8 cellular contexts compared by ENCODE assay signal in genomic region chr5:58459860-58460726, GRCh38. TPM values are rescaled to one million over a fixed set of nuclear protein-coding genes. Genes with fewer than 3 reads are reported as not detected.
A peak's percentile ranks its signal among the peaks of the same experiment; 100 is the strongest.
DNase-seq lines count a peak whose midpoint lies in the region; TF ChIP-seq lines count a peak whose summit lies in the region.

TSS of gene PLK2 (minus strand) at chr5:58460086. CDS start at chr5:58459959, 127 bp downstream.

- in situ Hi-C loops in astrocyte of the cerebellum (cut with HindIII; ENCODE audit: low sequenced_read_pairs) = loop anchor here (5.0 to 10.0 kb wide), 3 partner anchors 685 to 1165 kb away; no protein-coding TSS in a partner anchor

- peak within 1 kb of the TSS; percentile 79 for H2AFZ ChIP-seq in hepatocyte

- TF ChIP-seq CTCF in LNCaP clone FGC (IDR thresholded peaks at IDR 0.05; ENCODE audit: control insufficient read depth, extremely low read depth, insufficient read depth) (peak; percentile 60), astrocyte of the cerebellum (IDR thresholded peaks at IDR 0.05; ENCODE audit: low read depth, low read length, missing control alignments) (peak; percentile 32), hepatocyte (IDR thresholded peaks at IDR 0.05; ENCODE audit: poor library complexity) (peak; percentile 49), retinal pigment epithelial cell (conservative IDR thresholded peaks at IDR 0.05; ENCODE audit: low read depth, low read length) (peak; percentile 42)

- H3K27me3 ChIP-seq in hepatocyte = no peaks in the 10 kb centered on the region

- H3K4me2 ChIP-seq in hepatocyte = peak within 1 kb of the TSS; percentile 92

- peak within 1 kb of the TSS; percentile 80 for H3K4me3 ChIP-seq in LNCaP clone FGC (ENCODE audit: low read depth, low read length)
- H3K4me3 ChIP-seq in astrocyte of the cerebellum (ENCODE audit: low read depth, low read length) = peak within 1 kb of the TSS; percentile 69
- H3K4me3 ChIP-seq in hepatocyte = peak within 1 kb of the TSS; percentile 85
- H3K4me3 ChIP-seq in retinal pigment epithelial cell (ENCODE audit: low read length) = peak within 1 kb of the TSS; percentile 66

- peak; percentile 90 for DNase-seq in GM04504 (ENCODE audit: low read depth)
- DNase-seq in GOT3 (lab: John Stamatoyannopoulos, UW) = peak; percentile 89
- peak; percentile 75 for DNase-seq in LNCaP clone FGC (ENCODE audit: low read depth)
- DNase-seq in T-helper 9 cell = peak; percentile 93
- DNase-seq in astrocyte of the cerebellum (ENCODE audit: low read depth) = peak; percentile 91
- peak; percentile 96 for DNase-seq in hepatocyte (ENCODE audit: low spot score)
- DNase-seq in retinal pigment epithelial cell (ENCODE audit: low read depth) = peak; percentile 61
- no peak for DNase-seq in GF-D8 (lab: John Stamatoyannopoulos, UW)

- under 1% methylated on average over 90 of the region's 99 CpGs for WGBS in hepatocyte (ENCODE audit: low lambda C conversion rate, missing lambda C conversion rate)

- H3K4me1 ChIP-seq in hepatocyte (ENCODE audit: insufficient read depth) = peaks cover 10% of the 10 kb centered on the region

- H3K79me2 ChIP-seq in hepatocyte = peaks cover 47% of the 10 kb centered on the region

- H3K9me2 ChIP-seq in hepatocyte (replicated peaks; ENCODE audit: insufficient read depth) = no peaks in the 10 kb centered on the region

- H3K9me3 ChIP-seq in hepatocyte (ENCODE audit: low read depth) = no peaks in the 10 kb centered on the region

- peak within 1 kb of the TSS; percentile 98 for H3K27ac ChIP-seq in hepatocyte

- peaks cover 35% of the 10 kb centered on the region for H4K20me1 ChIP-seq in hepatocyte (ENCODE audit: insufficient read depth, poor library complexity, severe bottlenecking)

- peaks cover 11% of the 10 kb centered on the region for H3K36me3 ChIP-seq in hepatocyte (replicated peaks; ENCODE audit: insufficient read depth, low read depth)

RNA-seq across cellular contexts. Expression of gene PLK2, which starts in this region (rescaled TPM):
- 183 and 186 TPM in 2 replicates for total RNA-seq in hepatocyte
- polyA plus RNA-seq in hepatocyte = 96.2 and 98.0 TPM in 2 replicates
